In genomic region chr22:26589367-26589844, GRCh38 we compare ENCODE assay signal across 8 cellular contexts. TPM values are rescaled to one million over a fixed set of nuclear protein-coding genes. Genes with fewer than 3 reads are reported as not detected.
DNase-seq lines count a peak whose midpoint lies in the region; ATAC-seq, FAIRE-seq and TF ChIP-seq lines count a peak whose summit lies in the region.

No MANE protein-coding gene starts in this region.

- H3K9ac ChIP-seq in HUES64 (ENCODE audit: low read depth, low read length): peak overlapping the region; percentile 62

- no peak for TF ChIP-seq POLR2A in erythroblast (IDR thresholded peaks at IDR 0.05; ENCODE audit: low read length)

- H3K36me3 ChIP-seq in HUES64 (ENCODE audit: insufficient read depth, low read length): peaks cover 14% of the 10 kb centered on the region

- DNase-seq in NCI-H748 (lab: John Stamatoyannopoulos, UW; ENCODE audit: unreplicated experiment) (peak; percentile 14), NCI-H748 treated with DMSO at 0.1 percent for 48 hours (lab: John Stamatoyannopoulos, UW) (no peak), erythroblast (lab: John Stamatoyannopoulos, UW) (peak; percentile 61 to 73), urothelium cell line (ENCODE audit: low spot score) (peak; percentile 75), SK-N-DZ (ENCODE audit: low spot score) (no peak)
- peak; percentile 59 for DNase-seq in activated CD8-positive, alpha-beta T cell treated with anti-CD3 and anti-CD28 coated beads for 36 hours
- peak in 7 of 10 donors; percentile 14 to 45 (median 41) for DNase-seq in naive thymus-derived CD8-positive, alpha-beta T cell

- peak overlapping the region; percentile 78 for H3K4me3 ChIP-seq in HUES64 (ENCODE audit: low read length)

- H3K9me3 Mint-ChIP-seq in activated CD8-positive, alpha-beta T cell treated with anti-CD3 and anti-CD28 coated beads for 36 hours: no peaks in the 10 kb centered on the region
- peaks cover 0 to 3% (median 0%) of the 10 kb centered on the region in 9 donors for H3K9me3 Mint-ChIP-seq in naive thymus-derived CD8-positive, alpha-beta T cell

- 0% methylated on average over 40 of the region's 44 CpGs for WGBS in HUES64

- FAIRE-seq in urothelium cell line (lab: Jason Lieb, UNC): peak; percentile 90

- peak overlapping the region; percentile 89 for H3K4me3 Mint-ChIP-seq in activated CD8-positive, alpha-beta T cell treated with anti-CD3 and anti-CD28 coated beads for 36 hours
- H3K4me3 Mint-ChIP-seq in naive thymus-derived CD8-positive, alpha-beta T cell: peak overlapping the region; percentile 82 to 95 (median 90)

- H3K27ac Mint-ChIP-seq in activated CD8-positive, alpha-beta T cell treated with anti-CD3 and anti-CD28 coated beads for 36 hours: peak overlapping the region; percentile 89
- H3K27ac Mint-ChIP-seq in naive thymus-derived CD8-positive, alpha-beta T cell: peak overlapping the region; percentile 74 to 97 (median 94)

- CTCF ChIA-PET in activated CD8-positive, alpha-beta T cell treated with anti-CD3 and anti-CD28 coated beads for 36 hours (lab: Charles Lee): interaction anchor here (1.3 to 1.5 kb wide), 2 partner anchors 9 to 11 kb away, joined by 3 to 4 read pairs; no protein-coding TSS in a partner anchor

- peaks cover 18% of the 10 kb centered on the region for H3K36me3 Mint-ChIP-seq in activated CD8-positive, alpha-beta T cell treated with anti-CD3 and anti-CD28 coated beads for 36 hours (ENCODE audit: low read depth)
- no peaks in the 10 kb centered on the region for H3K36me3 Mint-ChIP-seq in naive thymus-derived CD8-positive, alpha-beta T cell

- H3K27ac ChIP-seq in HUES64 (ENCODE audit: low read depth, low read length): peak overlapping the region; percentile 25; the same call in 1 of the 2 replicates

- no peaks in the 10 kb centered on the region for H3K27me3 ChIP-seq in HUES64 (ENCODE audit: insufficient read depth, low read length)

- POLR2A ChIA-PET in activated CD8-positive, alpha-beta T cell treated with anti-CD3 and anti-CD28 coated beads for 36 hours (lab: Charles Lee): interaction anchor here (0.6 to 1.5 kb wide), 6 partner anchors 10 to 82 kb away, joined by 3 to 4 read pairs (median 3); partner anchors contain the start of gene MIAT
- POLR2A ChIA-PET in naive thymus-derived CD8-positive, alpha-beta T cell (lab: Charles Lee): interaction anchor here (1.2 to 4.2 kb wide), 3 partner anchors 11 to 105 kb away, joined by 3 to 19 read pairs (median 9); partner anchors contain the start of genes HPS4 and SRRD

- intact Hi-C loops in activated CD8-positive, alpha-beta T cell treated with anti-CD3 and anti-CD28 coated beads for 36 hours (cut with micrococcal nuclease): no loop called here

- ATAC-seq in activated CD8-positive, alpha-beta T cell treated with anti-CD3 and anti-CD28 coated beads for 36 hours: peak; percentile 3
- peak; percentile 10 to 33 for ATAC-seq in naive thymus-derived CD8-positive, alpha-beta T cell

- no peaks in the 10 kb centered on the region; the same call in 1 of the 2 replicates for H3K9me3 ChIP-seq in HUES64 (ENCODE audit: insufficient read depth, low read depth, low read length)

- TF ChIP-seq CTCF in activated CD8-positive, alpha-beta T cell treated with anti-CD3 and anti-CD28 coated beads for 36 hours (IDR thresholded peaks at IDR 0.05): no peak

- H3K4me1 ChIP-seq in HUES64 (ENCODE audit: insufficient read depth, low read length): peaks cover 6% of the 10 kb centered on the region

- H3K4me1 Mint-ChIP-seq in activated CD8-positive, alpha-beta T cell treated with anti-CD3 and anti-CD28 coated beads for 36 hours (ENCODE audit: low read depth): peaks cover 75% of the 10 kb centered on the region
- peaks cover 49 to 86% (median 78%) of the 10 kb centered on the region in 4 donors for H3K4me1 Mint-ChIP-seq in naive thymus-derived CD8-positive, alpha-beta T cell

- H3K27me3 Mint-ChIP-seq in activated CD8-positive, alpha-beta T cell treated with anti-CD3 and anti-CD28 coated beads for 36 hours: no peaks in the 10 kb centered on the region
- no peaks in the 10 kb centered on the region for H3K27me3 Mint-ChIP-seq in naive thymus-derived CD8-positive, alpha-beta T cell

RNA-seq across cellular contexts. Expression of gene TPST2, which starts 0.5 kb away (rescaled TPM):
- polyA plus RNA-seq in HUES64 (2013, experiment 1 of 2): 34.5 TPM
- polyA plus RNA-seq in HUES64 (2013, experiment 2 of 2): 35.2 TPM
- total RNA-seq in activated CD8-positive, alpha-beta T cell treated with anti-CD3 and anti-CD28 coated beads for 36 hours: 10 to 100 TPM; 30.7 to 33.6 TPM
- 10 to 100 TPM; 40.8 to 43.2 TPM for total RNA-seq in naive thymus-derived CD8-positive, alpha-beta T cell
- 100 to 1,000 TPM in 2 of 3 donors, 10 to 100 TPM in 1; 87.9 to 134 (median 126) TPM for polyA plus RNA-seq in naive thymus-derived CD8-positive, alpha-beta T cell
- polyA plus RNA-seq in SK-N-DZ (2014; cell fraction: cytosol; rRNA removed): 22.5 and 24.2 TPM in 2 replicates
- polyA plus RNA-seq in SK-N-DZ (2014; cell fraction: nucleus; rRNA removed): 16.5 and 17.6 TPM in 2 replicates

RNA-seq across cellular contexts. Expression of gene CRYBB1, which starts 28.4 kb away (rescaled TPM):
- polyA plus RNA-seq in HUES64 (2013, experiment 1 of 2): 4.6 TPM
- 3.0 TPM for polyA plus RNA-seq in HUES64 (2013, experiment 2 of 2)
- not detected for total RNA-seq in activated CD8-positive, alpha-beta T cell treated with anti-CD3 and anti-CD28 coated beads for 36 hours
- not detected for total RNA-seq in naive thymus-derived CD8-positive, alpha-beta T cell
- polyA plus RNA-seq in naive thymus-derived CD8-positive, alpha-beta T cell: not detected
- 0.50 and 1.3 TPM in 2 replicates for polyA plus RNA-seq in SK-N-DZ (2014; cell fraction: cytosol; rRNA removed)
- 0.14 and 0.35 TPM in 2 replicates for polyA plus RNA-seq in SK-N-DZ (2014; cell fraction: nucleus; rRNA removed)

RNA-seq across cellular contexts. Expression of gene CRYBA4, which starts 32.4 kb away (rescaled TPM):
- 1.3 TPM for polyA plus RNA-seq in HUES64 (2013, experiment 1 of 2)
- polyA plus RNA-seq in HUES64 (2013, experiment 2 of 2): 0.95 TPM
- total RNA-seq in activated CD8-positive, alpha-beta T cell treated with anti-CD3 and anti-CD28 coated beads for 36 hours: not detected
- total RNA-seq in naive thymus-derived CD8-positive, alpha-beta T cell: not detected
- polyA plus RNA-seq in naive thymus-derived CD8-positive, alpha-beta T cell: under 1 TPM in 1 of 3 donors, not detected in 2; 0.43 TPM
- polyA plus RNA-seq in SK-N-DZ (2014; cell fraction: cytosol; rRNA removed): not detected in 2 replicates
- polyA plus RNA-seq in SK-N-DZ (2014; cell fraction: nucleus; rRNA removed): not detected in 2 replicates

Comparison
In these comparisons a context has a peak if more than half of its experiments do, and no peak if none do; other contexts are left out.
1. DNase-seq: peak in NCI-H748 (single experiment), activated CD8-positive, alpha-beta T cell treated with anti-CD3 and anti-CD28 coated beads for 36 hours (single experiment), erythroblast (2 of 2), naive thymus-derived CD8-positive, alpha-beta T cell (7 of 10) and urothelium cell line (single experiment); none in NCI-H748 treated with DMSO at 0.1 percent for 48 hours (single experiment) and SK-N-DZ (single experiment).